In the genomic region with DNA sequence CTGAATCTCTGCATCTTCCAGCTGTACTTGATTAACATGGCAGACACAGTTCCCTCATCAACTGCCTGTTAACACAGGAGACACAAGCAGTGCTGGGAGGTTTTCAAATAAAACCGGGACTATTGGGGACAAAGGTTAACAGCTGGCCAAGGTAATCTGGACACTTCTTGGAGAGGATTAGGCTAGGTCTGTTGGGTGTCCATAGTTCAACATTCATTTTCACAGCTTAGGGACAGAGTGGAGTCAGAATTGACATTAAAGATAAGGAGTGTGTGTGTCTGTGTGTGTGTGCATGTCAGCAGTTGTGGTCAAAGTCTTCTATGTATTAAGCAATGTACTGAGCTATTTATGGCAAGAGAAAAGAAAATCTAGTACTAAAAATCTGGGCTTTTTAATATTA, we compare ENCODE assay signal across 17 cellular contexts.
DNase-seq lines count a peak whose midpoint lies in the region; ATAC-seq and TF ChIP-seq lines count a peak whose summit lies in the region.
"Had no signal": no experiment of that assay in that cellular context is flagged by ENCODE, and none has a peak within 500 bp of the region (broad histone marks: within the 10 kb centered on the region; RNA-seq: fewer than 3 reads in every experiment).

No MANE protein-coding gene starts in this region.

- H3K9me3 ChIP-seq in SK-N-SH (no peaks in the 10 kb centered on the region), right lobe of liver (no peaks in the 10 kb centered on the region)
- H3K9me3 ChIP-seq: MG63, SJSA1 had no signal

- intact Hi-C loops in right lobe of liver (cut with DNase I) = no loop called here

- TF ChIP-seq CTCF in SK-N-SH (IDR thresholded peaks at IDR 0.05) = no peak
- no peak for TF ChIP-seq CTCF in fibroblast of mammary gland (conservative IDR thresholded peaks at IDR 0.05; ENCODE audit: control insufficient read depth, insufficient read depth, low read depth, low read length)
- no peak for TF ChIP-seq CTCF in right lobe of liver (IDR thresholded peaks at IDR 0.05)

- no peak overlapping the region for H2AFZ ChIP-seq in SK-N-SH (ENCODE audit: low read depth)
- H2AFZ ChIP-seq: PC-9 had no signal

- H3K4me1 Mint-ChIP-seq in activated naive CD8-positive, alpha-beta T cell treated with anti-CD3 and anti-CD28 coated beads for 36 hours = no peaks in the 10 kb centered on the region
- no peaks in the 10 kb centered on the region for H3K4me1 Mint-ChIP-seq in stimulated activated naive CD8-positive, alpha-beta T cell treated with anti-CD3 and anti-CD28 coated beads, Interleukin-15, amount 100 ng/mL, for 72 hours
- H3K4me1 Mint-ChIP-seq: CD14-positive monocyte had no signal

- H3K27me3 ChIP-seq in SK-N-SH (ENCODE audit: insufficient read depth) = no peaks in the 10 kb centered on the region
- no peaks in the 10 kb centered on the region for H3K27me3 ChIP-seq in right lobe of liver
- H3K27me3 ChIP-seq: SJSA1 had no signal

- H3K27ac ChIP-seq in SK-N-SH (ENCODE audit: low read depth in 2 of 2, low read length in 1 of 2) (peak overlapping the region in 1 of 2 experiments; percentile 48; a peak in 2 of 4 replicates), right lobe of liver (peak overlapping the region in 1 of 3 donors; percentile 31)
- H3K27ac ChIP-seq: PC-9, SJSA1 had no signal

- H4K20me1 ChIP-seq in SK-N-SH (ENCODE audit: insufficient read depth) = no peaks in the 10 kb centered on the region

- CTCF ChIA-PET in SK-N-SH (lab: Yijun Ruan, JAX) = interaction anchor here (0.9 to 1.2 kb wide), 3 partner anchors 9 to 666 kb away, joined by 3 to 4 read pairs (median 4); no protein-coding TSS in a partner anchor

- H3F3A ChIP-seq in SK-N-SH (replicated peaks; ENCODE audit: insufficient read depth) = no peaks in the 10 kb centered on the region

- POLR2A ChIA-PET in SK-N-SH (lab: Yijun Ruan, JAX) = no interaction called here

- peaks cover 26% of the 10 kb centered on the region for H3K27me3 Mint-ChIP-seq in activated naive CD8-positive, alpha-beta T cell treated with anti-CD3 and anti-CD28 coated beads for 36 hours
- peaks cover 22% of the 10 kb centered on the region for H3K27me3 Mint-ChIP-seq in stimulated activated naive CD8-positive, alpha-beta T cell treated with anti-CD3 and anti-CD28 coated beads, Interleukin-15, amount 100 ng/mL, for 72 hours

- no peak overlapping the region for H3K4me3 Mint-ChIP-seq in activated naive CD8-positive, alpha-beta T cell treated with anti-CD3 and anti-CD28 coated beads for 36 hours
- no peak overlapping the region for H3K4me3 Mint-ChIP-seq in stimulated activated naive CD8-positive, alpha-beta T cell treated with anti-CD3 and anti-CD28 coated beads, Interleukin-15, amount 100 ng/mL, for 72 hours
- H3K4me3 Mint-ChIP-seq: CD14-positive monocyte had no signal

- H3K36me3 ChIP-seq in SK-N-SH (replicated peaks in 1 of 2; ENCODE audit: control insufficient read depth in 1 of 2, insufficient read depth in 2 of 2, low read length in 1 of 2) (no peaks in the 10 kb centered on the region), right lobe of liver (no peaks in the 10 kb centered on the region)
- H3K36me3 ChIP-seq: MG63, SJSA1 had no signal

- 0% methylated on average over 1 of the region's 1 CpG for WGBS in SK-N-SH (ENCODE audit: low lambda C conversion rate)
- WGBS in right lobe of liver (ENCODE audit: insufficient coverage, low coverage, low lambda C conversion rate, missing lambda C conversion rate) = 6% methylated on average over 1 of the region's 1 CpG

- H3K4me1 ChIP-seq in SK-N-SH (ENCODE audit: control insufficient read depth in 1 of 2, insufficient read depth in 2 of 2, low read depth in 1 of 2, low read length in 1 of 2) (peaks cover 0 to 21% of the 10 kb centered on the region in 2 experiments; a peak in 2 of 4 replicates), right lobe of liver (peaks cover 0 to 32% (median 5%) of the 10 kb centered on the region in 4 donors)
- H3K4me1 ChIP-seq: SJSA1 had no signal

- H3K9me3 Mint-ChIP-seq in activated naive CD8-positive, alpha-beta T cell treated with anti-CD3 and anti-CD28 coated beads for 36 hours = no peaks in the 10 kb centered on the region
- peaks cover 0 to under 1% of the 10 kb centered on the region in 2 donors for H3K9me3 Mint-ChIP-seq in stimulated activated naive CD8-positive, alpha-beta T cell treated with anti-CD3 and anti-CD28 coated beads, Interleukin-15, amount 100 ng/mL, for 72 hours

- no peaks in the 10 kb centered on the region for H3K36me3 Mint-ChIP-seq in activated naive CD8-positive, alpha-beta T cell treated with anti-CD3 and anti-CD28 coated beads for 36 hours
- H3K36me3 Mint-ChIP-seq: CD14-positive monocyte had no signal

- TF ChIP-seq POLR2A in right lobe of liver (IDR thresholded peaks at IDR 0.05) = no peak

- no peak overlapping the region for H3K4me3 ChIP-seq in SK-N-SH (ENCODE audit: low read depth in 2 of 2, low read length in 1 of 2)
- H3K4me3 ChIP-seq in fibroblast of mammary gland (ENCODE audit: control insufficient read depth, low read depth, low read length) = no peak overlapping the region
- peak overlapping the region; percentile 10 to 27 (median 15) for H3K4me3 ChIP-seq in right lobe of liver
- H3K4me3 ChIP-seq: MG63, PC-9, SJSA1 had no signal

- H3K9ac ChIP-seq in SK-N-SH = no peak overlapping the region

- no peaks in the 10 kb centered on the region for H3K79me2 ChIP-seq in SK-N-SH (ENCODE audit: insufficient read depth)

- TF ChIP-seq EP300 in SK-N-SH (IDR thresholded peaks at IDR 0.05; ENCODE audit: borderline replicate concordance in 1 of 2, low read depth in 1 of 2, low read length in 1 of 2) = peak in 1 of 2 experiments; percentile 49; a peak in 2 of 4 replicates

- no peaks in the 10 kb centered on the region for H3K9me2 ChIP-seq in SK-N-SH

- ATAC-seq in right lobe of liver = peak; percentile 79 to 93 (median 84)
- no peak for ATAC-seq in stimulated activated naive CD8-positive, alpha-beta T cell treated with anti-CD3 and anti-CD28 coated beads, Interleukin-15, amount 100 ng/mL, for 72 hours

- TF ChIP-seq RAD21 in SK-N-SH (IDR thresholded peaks at IDR 0.05; ENCODE audit: low read length) = no peak

- no peak overlapping the region for H3K4me2 ChIP-seq in SK-N-SH
- H3K4me2 ChIP-seq: PC-9 had no signal

- H3K27ac Mint-ChIP-seq in activated naive CD8-positive, alpha-beta T cell treated with anti-CD3 and anti-CD28 coated beads for 36 hours = no peak overlapping the region
- H3K27ac Mint-ChIP-seq in stimulated activated naive CD8-positive, alpha-beta T cell treated with anti-CD3 and anti-CD28 coated beads, Interleukin-15, amount 100 ng/mL, for 72 hours = no peak overlapping the region
- H3K27ac Mint-ChIP-seq: CD14-positive monocyte had no signal

- DNase-seq in HuH-7 (ENCODE audit: low spot score) (peak; percentile 9), SK-N-SH (no peak), fibroblast of mammary gland (ENCODE audit: low read depth) (peak; percentile 50), right lobe of liver (peak in 1 of 3 donors; percentile 49), superior temporal gyrus (ENCODE audit: extremely low spot score) (no peak)
- no peak for DNase-seq in activated naive CD8-positive, alpha-beta T cell treated with anti-CD3 and anti-CD28 coated beads for 36 hours
- no peak for DNase-seq in activated effector memory CD4-positive, alpha-beta T cell treated with anti-CD3 and anti-CD28 coated beads, Interleukin-2, amount 50 U/mL, for 16 hours
- no peak for DNase-seq in stimulated activated naive CD8-positive, alpha-beta T cell treated with anti-CD3 and anti-CD28 coated beads, Interleukin-15, amount 100 ng/mL, for 72 hours
- DNase-seq: ACHN, AML-193, MG63, NCI-H1105 treated with DMSO at 0.1 percent for 48 hours, NCI-H187, NCI-H345, PC-9 had no signal

TF ChIP-seq in SK-N-SH, 30 proteins besides CTCF, POLR2A, EP300 and RAD21:
- TF ChIP-seq, protein P1, sequence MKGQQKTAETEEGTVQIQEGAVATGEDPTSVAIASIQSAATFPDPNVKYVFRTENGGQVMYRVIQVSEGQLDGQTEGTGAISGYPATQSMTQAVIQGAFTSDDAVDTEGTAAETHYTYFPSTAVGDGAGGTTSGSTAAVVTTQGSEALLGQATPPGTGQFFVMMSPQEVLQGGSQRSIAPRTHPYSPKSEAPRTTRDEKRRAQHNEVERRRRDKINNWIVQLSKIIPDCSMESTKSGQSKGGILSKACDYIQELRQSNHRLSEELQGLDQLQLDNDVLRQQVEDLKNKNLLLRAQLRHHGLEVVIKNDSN (IDR thresholded peaks at IDR 0.05; ENCODE audit: borderline replicate concordance, low read depth) = no peak
- peak; percentile 32 for TF ChIP-seq GATA2 (CRISPR knock-in tag; IDR thresholded peaks at IDR 0.05)

Comparison
In these comparisons a context has a peak if more than half of its experiments do, and no peak if none do; other contexts are left out.
1. DNase-seq: peak in HuH-7 (single experiment) and fibroblast of mammary gland (single experiment); none in SK-N-SH (single experiment), activated naive CD8-positive, alpha-beta T cell treated with anti-CD3 and anti-CD28 coated beads for 36 hours (single experiment), superior temporal gyrus (single experiment), activated effector memory CD4-positive, alpha-beta T cell treated with anti-CD3 and anti-CD28 coated beads, Interleukin-2, amount 50 U/mL, for 16 hours (single experiment) and stimulated activated naive CD8-positive, alpha-beta T cell treated with anti-CD3 and anti-CD28 coated beads, Interleukin-15, amount 100 ng/mL, for 72 hours (0 of 2).
2. H3K4me3 ChIP-seq: peak in right lobe of liver (3 of 3); none in SK-N-SH (0 of 2) and fibroblast of mammary gland (single experiment).